In genomic region chr19:11196406-11197287, GRCh38 we compare ENCODE assay signal across 8 cellular contexts. TPM values are rescaled to one million over a fixed set of nuclear protein-coding genes. Genes with fewer than 3 reads are reported as not detected.
A peak's percentile ranks its signal among the peaks of the same experiment; 100 is the strongest.
DNase-seq lines count a peak whose midpoint lies in the region; ATAC-seq and TF ChIP-seq lines count a peak whose summit lies in the region.

No MANE protein-coding gene starts in this region.

- peaks cover 55% of the 10 kb centered on the region for H3K36me3 ChIP-seq in lower lobe of right lung

- DNase-seq in GM03348 (ENCODE audit: low spot score) (peak; percentile 91), NCI-H69 (lab: John Stamatoyannopoulos, UW) (peak; percentile 59), coronary artery (ENCODE audit: low spot score) (no peak), lower lobe of right lung (no peak), type B pancreatic cell (ENCODE audit: extremely low spot score, unreplicated experiment) (no peak)
- no peak for DNase-seq in stimulated activated CD4-positive, alpha-beta T cell treated with anti-CD3 and anti-CD28 coated beads, Interleukin-2, amount 100 ng/mL, for 48 hours

- ATAC-seq in lower lobe of right lung (peak; percentile 32 to 53), GM18502 (IDR thresholded peaks at IDR 0.05; ENCODE audit: poor library complexity, unreplicated experiment) (no peak), HG02981 (IDR thresholded peaks at IDR 0.05; ENCODE audit: unreplicated experiment) (no peak)

- H3K9me3 ChIP-seq in lower lobe of right lung = no peaks in the 10 kb centered on the region

- peaks cover 3% of the 10 kb centered on the region for H3K36me3 Mint-ChIP-seq in type B pancreatic cell

- peaks cover 56% of the 10 kb centered on the region for H3K4me1 ChIP-seq in lower lobe of right lung

- H3K4me3 ChIP-seq in coronary artery (peak overlapping the region; percentile 99), lower lobe of right lung (peak overlapping the region; percentile 68)

- TF ChIP-seq CTCF in coronary artery (IDR thresholded peaks at IDR 0.05) (no peak), lower lobe of right lung (IDR thresholded peaks at IDR 0.05) (no peak), type B pancreatic cell (conservative IDR thresholded peaks at IDR 0.05) (no peak)

- H3K27ac ChIP-seq in coronary artery (peak overlapping the region; percentile 87 to 100), lower lobe of right lung (peak overlapping the region; percentile 76)

- intact Hi-C loops in lower lobe of right lung (cut with DNase I) = no loop called here

- no peaks in the 10 kb centered on the region for H3K9me3 Mint-ChIP-seq in type B pancreatic cell

- peak overlapping the region; percentile 85 for H3K4me3 Mint-ChIP-seq in type B pancreatic cell

- H3K27me3 Mint-ChIP-seq in type B pancreatic cell = no peaks in the 10 kb centered on the region

- no peaks in the 10 kb centered on the region for H3K27me3 ChIP-seq in lower lobe of right lung (ENCODE audit: low read depth)

- H3K27ac Mint-ChIP-seq in type B pancreatic cell = no peak overlapping the region

- peaks cover 5% of the 10 kb centered on the region for H3K4me1 Mint-ChIP-seq in type B pancreatic cell (ENCODE audit: unreplicated experiment)

RNA-seq across cellular contexts. Expression of gene KANK2, which starts 0.7 kb away (rescaled TPM):
- 191 TPM for total RNA-seq in lower lobe of right lung
- 17.6 and 55.3 TPM in 2 replicates for total RNA-seq in type B pancreatic cell (ENCODE audit: low replicate concordance)

RNA-seq across cellular contexts. Expression of gene SPC24, which starts 41.1 kb away (rescaled TPM):
- 1.8 TPM for total RNA-seq in lower lobe of right lung
- 15.0 and 43.2 TPM in 2 replicates for total RNA-seq in type B pancreatic cell (ENCODE audit: low replicate concordance)

RNA-seq across cellular contexts. Expression of gene ANGPTL8, which starts 42.8 kb away (rescaled TPM):
- total RNA-seq in lower lobe of right lung (not detected), type B pancreatic cell (ENCODE audit: low replicate concordance) (not detected in 2 replicates)

Comparison
In these comparisons a context has a peak if more than half of its experiments do, and no peak if none do; other contexts are left out.
1. DNase-seq: peak in GM03348 (single experiment) and NCI-H69 (single experiment); none in coronary artery (single experiment), lower lobe of right lung (single experiment), type B pancreatic cell (single experiment) and stimulated activated CD4-positive, alpha-beta T cell treated with anti-CD3 and anti-CD28 coated beads, Interleukin-2, amount 100 ng/mL, for 48 hours (0 of 2).
2. ATAC-seq: peak in lower lobe of right lung (2 of 2); none in GM18502 (single experiment) and HG02981 (single experiment).